ENCODE assay signal across 13 cellular contexts in genomic region chr18:12944724-12945123, GRCh38. TPM values are rescaled to one million over a fixed set of nuclear protein-coding genes. Genes with fewer than 3 reads are reported as not detected.
A peak's percentile ranks its signal among the peaks of the same experiment; 100 is the strongest.
DNase-seq lines count a peak whose midpoint lies in the region; ATAC-seq and TF ChIP-seq lines count a peak whose summit lies in the region.
"Had no signal": no experiment of that assay in that cellular context is flagged by ENCODE, and none has a peak within 500 bp of the region (broad histone marks: within the 10 kb centered on the region; RNA-seq: fewer than 3 reads in every experiment).

No MANE protein-coding gene starts in this region.

- no peak for ATAC-seq in GM21786 (IDR thresholded peaks at IDR 0.05; ENCODE audit: unreplicated experiment)
- ATAC-seq: GM23338, mucosa of descending colon had no signal

- peak overlapping the region; percentile 61 for H3K4me2 ChIP-seq in skeletal muscle satellite cell (ENCODE audit: low read length)
- H3K4me2 ChIP-seq: GM23338 had no signal

- peak; percentile 37; the same call in 1 of the 2 replicates for TF ChIP-seq POLR2A in Raji (IDR thresholded peaks at IDR 0.05; ENCODE audit: insufficient read depth, low read depth, low read length)

- TF ChIP-seq CTCF in foreskin fibroblast (IDR thresholded peaks at IDR 0.05; ENCODE audit: low read depth, low read length), result no peak

- no peak overlapping the region for H3K27ac ChIP-seq in effector memory CD4-positive, alpha-beta T cell (ENCODE audit: insufficient read depth, low read length, poor library complexity, severe bottlenecking)

- H3K27me3 ChIP-seq in skeletal muscle satellite cell (ENCODE audit: control insufficient read depth, insufficient read depth, low read length), result no peaks in the 10 kb centered on the region
- H3K27me3 ChIP-seq in effector memory CD4-positive, alpha-beta T cell (replicated peaks; ENCODE audit: control insufficient read depth, insufficient read depth, low read length, poor library complexity, severe bottlenecking), result no peaks in the 10 kb centered on the region

- DNase-seq in DMS53 (lab: John Stamatoyannopoulos, UW), result peak; percentile 25
- DNase-seq in DMS53 treated with DMSO at 0.1 percent for 48 hours (lab: John Stamatoyannopoulos, UW; ENCODE audit: unreplicated experiment), result no peak
- DNase-seq in foreskin fibroblast, result peak; percentile 10 to 38
- no peak for DNase-seq in foreskin melanocyte
- no peak for DNase-seq in effector memory CD4-positive, alpha-beta T cell
- DNase-seq: 8988T; activated T-cell treated with anti-CD3 and anti-CD28 coated beads, Interleukin-2, amount 50 U/mL, for 1 hour; glutamatergic neuron had no signal

- H3K4me3 ChIP-seq in foreskin fibroblast (ENCODE audit: low read depth in 1 of 2, low read length in 2 of 2), result no peak overlapping the region
- H3K4me3 ChIP-seq in skeletal muscle satellite cell (ENCODE audit: low read length), result no peak overlapping the region
- H3K4me3 ChIP-seq in effector memory CD4-positive, alpha-beta T cell (ENCODE audit: insufficient read depth, low read depth, low read length, poor library complexity, severe bottlenecking), result no peak overlapping the region
- H3K4me3 ChIP-seq: GM23338, mucosa of descending colon had no signal

- peaks cover 27% of the 10 kb centered on the region for H3K4me1 ChIP-seq in skeletal muscle satellite cell (ENCODE audit: control insufficient read depth, insufficient read depth, low read length)
- peaks cover 12% of the 10 kb centered on the region for H3K4me1 ChIP-seq in effector memory CD4-positive, alpha-beta T cell (ENCODE audit: control insufficient read depth, insufficient read depth, low read length, poor library complexity, severe bottlenecking)

- no peak overlapping the region for H3K9ac ChIP-seq in skeletal muscle satellite cell (ENCODE audit: low read depth, low read length)

- no peaks in the 10 kb centered on the region for H3K36me3 ChIP-seq in skeletal muscle satellite cell (ENCODE audit: insufficient read depth, low read length)
- H3K36me3 ChIP-seq in effector memory CD4-positive, alpha-beta T cell (ENCODE audit: control insufficient read depth, insufficient read depth, low read length), result no peaks in the 10 kb centered on the region

- no peaks in the 10 kb centered on the region for H3K9me3 ChIP-seq in skeletal muscle satellite cell (replicated peaks; ENCODE audit: low read length)
- H3K9me3 ChIP-seq in effector memory CD4-positive, alpha-beta T cell (ENCODE audit: control insufficient read depth, low read length), result no peaks in the 10 kb centered on the region
- H3K9me3 ChIP-seq: mucosa of descending colon had no signal

RNA-seq across cellular contexts. Expression of gene SEH1L, which starts 3.1 kb away (rescaled TPM):
- total RNA-seq in skeletal muscle satellite cell (2012; rRNA removed), result 54.6 and 68.2 TPM in 2 replicates

RNA-seq across cellular contexts. Expression of gene CEP192, which starts 46.4 kb away (rescaled TPM):
- 21.8 and 26.4 TPM in 2 replicates for total RNA-seq in skeletal muscle satellite cell (2012; rRNA removed)

Comparison
In these comparisons a context has a peak if more than half of its experiments do, and no peak if none do; other contexts are left out.
1. DNase-seq: peak in DMS53 (single experiment) and foreskin fibroblast (2 of 2); none in DMS53 treated with DMSO at 0.1 percent for 48 hours (single experiment), foreskin melanocyte (single experiment) and effector memory CD4-positive, alpha-beta T cell (0 of 3).